2 cellular contexts compared by ENCODE assay signal in genomic region chr15:63238796-63239195, GRCh38.
TF ChIP-seq lines count a peak whose summit lies in the region.

No MANE protein-coding gene starts in this region.

TF ChIP-seq in K562, 482 proteins besides CTCF, POLR2A, EP300 and RAD21:
- 0 out of 2 replicates have a peak, but pooled peaks have one; percentile 3 for TF ChIP-seq CBFA2T2 (conservative IDR thresholded peaks at IDR 0.05)
- TF ChIP-seq ZNF644 (tag; IDR thresholded peaks at IDR 0.05; ENCODE audit: low read depth), result no peak
- peak in 1 of 2 experiments; percentile 36; a peak in 1 of 4 replicates for TF ChIP-seq SRF (CRISPR knock-in tag; IDR thresholded peaks at IDR 0.05)
- peak; percentile 34; the same call in 1 of the 2 replicates for TF ChIP-seq TCF3 (CRISPR knock-in tag; IDR thresholded peaks at IDR 0.05)
- no peak for TF ChIP-seq FOXJ3 (CRISPR knock-in tag; IDR thresholded peaks at IDR 0.05)
- TF ChIP-seq, protein P1, sequence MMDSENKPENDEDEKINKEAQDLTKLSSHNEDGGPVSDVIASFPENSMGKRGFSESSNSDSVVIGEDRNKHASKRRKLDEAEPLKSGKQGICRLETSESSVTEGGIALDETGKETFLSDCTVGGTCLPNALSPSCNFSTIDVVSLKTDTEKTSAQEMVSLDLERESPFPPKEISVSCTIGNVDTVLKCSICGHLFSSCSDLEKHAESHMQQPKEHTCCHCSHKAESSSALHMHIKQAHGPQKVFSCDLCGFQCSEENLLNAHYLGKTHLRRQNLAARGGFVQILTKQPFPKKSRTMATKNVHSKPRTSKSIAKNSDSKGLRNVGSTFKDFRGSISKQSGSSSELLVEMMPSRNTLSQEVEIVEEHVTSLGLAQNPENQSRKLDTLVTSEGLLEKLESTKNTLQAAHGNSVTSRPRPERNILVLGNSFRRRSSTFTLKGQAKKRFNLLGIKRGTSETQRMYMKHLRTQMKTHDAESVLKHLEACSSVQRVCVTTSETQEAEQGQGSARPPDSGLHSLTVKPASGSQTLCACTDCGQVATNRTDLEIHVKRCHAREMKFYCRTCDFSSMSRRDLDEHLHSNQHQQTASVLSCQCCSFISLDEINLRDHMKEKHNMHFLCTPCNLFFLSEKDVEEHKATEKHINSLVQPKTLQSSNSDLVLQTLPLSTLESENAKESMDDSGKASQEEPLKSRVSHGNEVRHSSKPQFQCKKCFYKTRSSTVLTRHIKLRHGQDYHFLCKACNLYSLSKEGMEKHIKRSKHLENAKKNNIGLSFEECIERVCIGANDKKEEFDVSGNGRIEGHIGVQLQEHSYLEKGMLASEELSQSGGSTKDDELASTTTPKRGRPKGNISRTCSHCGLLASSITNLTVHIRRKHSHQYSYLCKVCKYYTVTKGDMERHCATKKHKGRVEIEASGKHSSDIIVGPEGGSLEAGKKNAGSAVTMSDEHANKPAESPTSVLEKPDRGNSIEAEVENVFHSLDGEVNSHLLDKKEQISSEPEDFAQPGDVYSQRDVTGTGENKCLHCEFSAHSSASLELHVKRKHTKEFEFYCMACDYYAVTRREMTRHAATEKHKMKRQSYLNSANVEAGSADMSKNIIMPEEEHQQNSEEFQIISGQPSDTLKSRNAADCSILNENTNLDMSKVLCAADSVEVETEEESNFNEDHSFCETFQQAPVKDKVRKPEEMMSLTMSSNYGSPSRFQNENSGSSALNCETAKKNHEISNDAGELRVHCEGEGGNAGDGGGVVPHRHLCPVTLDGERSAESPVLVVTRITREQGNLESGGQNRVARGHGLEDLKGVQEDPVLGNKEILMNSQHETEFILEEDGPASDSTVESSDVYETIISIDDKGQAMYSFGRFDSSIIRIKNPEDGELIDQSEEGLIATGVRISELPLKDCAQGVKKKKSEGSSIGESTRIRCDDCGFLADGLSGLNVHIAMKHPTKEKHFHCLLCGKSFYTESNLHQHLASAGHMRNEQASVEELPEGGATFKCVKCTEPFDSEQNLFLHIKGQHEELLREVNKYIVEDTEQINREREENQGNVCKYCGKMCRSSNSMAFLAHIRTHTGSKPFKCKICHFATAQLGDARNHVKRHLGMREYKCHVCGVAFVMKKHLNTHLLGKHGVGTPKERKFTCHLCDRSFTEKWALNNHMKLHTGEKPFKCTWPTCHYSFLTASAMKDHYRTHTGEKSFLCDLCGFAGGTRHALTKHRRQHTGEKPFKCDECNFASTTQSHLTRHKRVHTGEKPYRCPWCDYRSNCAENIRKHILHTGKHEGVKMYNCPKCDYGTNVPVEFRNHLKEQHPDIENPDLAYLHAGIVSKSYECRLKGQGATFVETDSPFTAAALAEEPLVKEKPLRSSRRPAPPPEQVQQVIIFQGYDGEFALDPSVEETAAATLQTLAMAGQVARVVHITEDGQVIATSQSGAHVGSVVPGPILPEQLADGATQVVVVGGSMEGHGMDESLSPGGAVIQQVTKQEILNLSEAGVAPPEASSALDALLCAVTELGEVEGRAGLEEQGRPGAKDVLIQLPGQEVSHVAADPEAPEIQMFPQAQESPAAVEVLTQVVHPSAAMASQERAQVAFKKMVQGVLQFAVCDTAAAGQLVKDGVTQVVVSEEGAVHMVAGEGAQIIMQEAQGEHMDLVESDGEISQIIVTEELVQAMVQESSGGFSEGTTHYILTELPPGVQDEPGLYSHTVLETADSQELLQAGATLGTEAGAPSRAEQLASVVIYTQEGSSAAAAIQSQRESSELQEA (IDR thresholded peaks at IDR 0.05; ENCODE audit: low read depth), result no peak
- TF ChIP-seq NFE2 (IDR thresholded peaks at IDR 0.05; ENCODE audit: low read depth), result peak; percentile 36; the same call in 1 of the 2 replicates
- TF ChIP-seq ETV1 (tag; conservative IDR thresholded peaks at IDR 0.05; ENCODE audit: low read depth), result no peak
- no peak for TF ChIP-seq ZNF354B (CRISPR knock-in tag; IDR thresholded peaks at IDR 0.05)
- TF ChIP-seq CBFA2T3 (IDR thresholded peaks at IDR 0.05), result peak; percentile 59
- TF ChIP-seq SAFB (IDR thresholded peaks at IDR 0.05; ENCODE audit: borderline replicate concordance, low read depth, low read length), result no peak
- TF ChIP-seq, protein P2, sequence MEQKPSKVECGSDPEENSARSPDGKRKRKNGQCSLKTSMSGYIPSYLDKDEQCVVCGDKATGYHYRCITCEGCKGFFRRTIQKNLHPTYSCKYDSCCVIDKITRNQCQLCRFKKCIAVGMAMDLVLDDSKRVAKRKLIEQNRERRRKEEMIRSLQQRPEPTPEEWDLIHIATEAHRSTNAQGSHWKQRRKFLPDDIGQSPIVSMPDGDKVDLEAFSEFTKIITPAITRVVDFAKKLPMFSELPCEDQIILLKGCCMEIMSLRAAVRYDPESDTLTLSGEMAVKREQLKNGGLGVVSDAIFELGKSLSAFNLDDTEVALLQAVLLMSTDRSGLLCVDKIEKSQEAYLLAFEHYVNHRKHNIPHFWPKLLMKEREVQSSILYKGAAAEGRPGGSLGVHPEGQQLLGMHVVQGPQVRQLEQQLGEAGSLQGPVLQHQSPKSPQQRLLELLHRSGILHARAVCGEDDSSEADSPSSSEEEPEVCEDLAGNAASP (IDR thresholded peaks at IDR 0.05), result no peak
- no peak for TF ChIP-seq COPS2 (conservative IDR thresholded peaks at IDR 0.05)
- no peak for TF ChIP-seq CEBPG (CRISPR knock-in tag; IDR thresholded peaks at IDR 0.05)
- no peak for TF ChIP-seq CEBPG (tag; conservative IDR thresholded peaks at IDR 0.05 in 1 of 2, IDR thresholded peaks at IDR 0.05 in 1 of 2)

TF ChIP-seq in HepG2, 621 proteins besides CTCF, POLR2A, EP300 and RAD21:
- TF ChIP-seq HES4 (CRISPR knock-in tag; IDR thresholded peaks at IDR 0.05; ENCODE audit: borderline replicate concordance) (no peak), ZNF282 (IDR thresholded peaks at IDR 0.05; ENCODE audit: partially characterized antibody) (no peak), ZSCAN9 (CRISPR knock-in tag; IDR thresholded peaks at IDR 0.05; ENCODE audit: borderline replicate concordance) (no peak), ZKSCAN5 (CRISPR knock-in tag; IDR thresholded peaks at IDR 0.05) (no peak), CBX2 (IDR thresholded peaks at IDR 0.05; ENCODE audit: low read depth, low read length) (no peak), CBX2 (CRISPR knock-in tag; IDR thresholded peaks at IDR 0.05; ENCODE audit: low read depth) (no peak), MTA1 (CRISPR knock-in tag; IDR thresholded peaks at IDR 0.05; ENCODE audit: borderline replicate concordance) (no peak), BORCS8-MEF2B (CRISPR knock-in tag; IDR thresholded peaks at IDR 0.05) (no peak), ZC3H4 (CRISPR knock-in tag; IDR thresholded peaks at IDR 0.05; ENCODE audit: borderline replicate concordance) (no peak), MED1 (CRISPR knock-in tag; IDR thresholded peaks at IDR 0.05) (no peak), KDM5B (CRISPR knock-in tag; IDR thresholded peaks at IDR 0.05; ENCODE audit: borderline replicate concordance) (no peak), KLF16 (CRISPR knock-in tag; IDR thresholded peaks at IDR 0.05) (no peak), FOXA3 (CRISPR knock-in tag; IDR thresholded peaks at IDR 0.05) (no peak), ZNF703 (CRISPR knock-in tag; IDR thresholded peaks at IDR 0.05; ENCODE audit: borderline replicate concordance) (no peak), JDP2 (CRISPR knock-in tag; IDR thresholded peaks at IDR 0.05; ENCODE audit: borderline replicate concordance) (no peak)
- TF ChIP-seq, protein P3, sequence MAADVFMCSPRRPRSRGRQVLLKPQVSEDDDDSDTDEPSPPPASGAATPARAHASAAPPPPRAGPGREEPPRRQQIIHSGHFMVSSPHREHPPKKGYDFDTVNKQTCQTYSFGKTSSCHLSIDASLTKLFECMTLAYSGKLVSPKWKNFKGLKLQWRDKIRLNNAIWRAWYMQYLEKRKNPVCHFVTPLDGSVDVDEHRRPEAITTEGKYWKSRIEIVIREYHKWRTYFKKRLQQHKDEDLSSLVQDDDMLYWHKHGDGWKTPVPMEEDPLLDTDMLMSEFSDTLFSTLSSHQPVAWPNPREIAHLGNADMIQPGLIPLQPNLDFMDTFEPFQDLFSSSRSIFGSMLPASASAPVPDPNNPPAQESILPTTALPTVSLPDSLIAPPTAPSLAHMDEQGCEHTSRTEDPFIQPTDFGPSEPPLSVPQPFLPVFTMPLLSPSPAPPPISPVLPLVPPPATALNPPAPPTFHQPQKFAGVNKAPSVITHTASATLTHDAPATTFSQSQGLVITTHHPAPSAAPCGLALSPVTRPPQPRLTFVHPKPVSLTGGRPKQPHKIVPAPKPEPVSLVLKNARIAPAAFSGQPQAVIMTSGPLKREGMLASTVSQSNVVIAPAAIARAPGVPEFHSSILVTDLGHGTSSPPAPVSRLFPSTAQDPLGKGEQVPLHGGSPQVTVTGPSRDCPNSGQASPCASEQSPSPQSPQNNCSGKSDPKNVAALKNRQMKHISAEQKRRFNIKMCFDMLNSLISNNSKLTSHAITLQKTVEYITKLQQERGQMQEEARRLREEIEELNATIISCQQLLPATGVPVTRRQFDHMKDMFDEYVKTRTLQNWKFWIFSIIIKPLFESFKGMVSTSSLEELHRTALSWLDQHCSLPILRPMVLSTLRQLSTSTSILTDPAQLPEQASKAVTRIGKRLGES (CRISPR knock-in tag; IDR thresholded peaks at IDR 0.05; ENCODE audit: borderline replicate concordance), result no peak
